ENCODE assay signal across 30 cellular contexts in the genomic region with DNA sequence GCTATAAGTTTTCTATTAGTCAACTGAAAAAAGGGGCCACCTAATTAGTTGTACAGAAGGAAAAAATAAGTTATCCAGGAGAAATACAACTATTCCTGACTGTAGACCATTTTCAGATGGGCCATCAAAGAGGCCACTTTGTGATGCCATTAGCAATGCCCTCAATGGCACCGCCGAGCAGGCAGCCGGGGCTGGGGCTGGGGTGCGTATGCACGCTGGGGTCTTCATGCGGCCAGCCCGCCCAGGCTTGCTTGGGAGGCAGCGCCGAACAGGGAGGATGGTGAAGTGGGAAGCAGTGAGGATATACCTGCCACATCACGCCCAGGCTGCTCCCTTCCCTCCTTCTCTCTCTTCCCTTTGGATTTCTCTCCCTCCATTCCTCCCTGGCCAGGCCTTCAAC.
"Had no signal": no experiment of that assay in that cellular context is flagged by ENCODE, and none has a peak within 500 bp of the region (broad histone marks: within the 10 kb centered on the region; RNA-seq: fewer than 3 reads in every experiment).

No MANE protein-coding gene starts in this region.

- DNase-seq: hippocampal formation; immature natural killer cell; kidney; left colon; left lung; lower lobe of right lung; mammary epithelial cell; mesenchymal stem cell; naive thymus-derived CD8-positive, alpha-beta T cell; nucleus accumbens; pancreas; posterior cingulate gyrus; retina; right cardiac atrium; stimulated activated CD4-positive, alpha-beta T cell treated with anti-CD3 and anti-CD28 coated beads, Interleukin-12 subunit alpha, Interleukin-12 subunit beta, amount 100 ng/mL, for 4 hours; stimulated activated CD4-positive, alpha-beta T cell treated with anti-CD3 and anti-CD28 coated beads, Interleukin-2, amount 100 ng/mL, for 48 hours; stimulated activated CD4-positive, alpha-beta T cell treated with anti-CD3 and anti-CD28 coated beads, Interleukin-4, amount 100 ng/mL, for 4 hours; stimulated activated naive B cell treated with anti-CD40 and anti-IgM and Interleukin-4, amounts not matched to agents 10 μg/mL and 1 μg/mL and 100 μg/mL, for 72 hours; stimulated activated naive CD8-positive, alpha-beta T cell treated with anti-CD3 and anti-CD28 coated beads, Interleukin-15, Interleukin-2, amounts not matched to agents 100 U/mL and 50 U/mL, for 24 hours; stomach; testis; thyroid gland; transverse colon; upper lobe of right lung had no signal

- H3K4me1 ChIP-seq: pancreas had no signal

- H3K9me3 ChIP-seq: pancreas, prostate gland, testis, thyroid gland, transverse colon, upper lobe of right lung had no signal

- H3K4me3 Mint-ChIP-seq: immature natural killer cell; naive thymus-derived CD8-positive, alpha-beta T cell; nephron; neural crest cell; stimulated activated naive B cell treated with anti-CD40 and anti-IgM and Interleukin-4, amounts not matched to agents 10 μg/mL and 1 μg/mL and 100 μg/mL, for 72 hours had no signal

- H3K27ac ChIP-seq: left lung, lower lobe of right lung, pancreas, skin epidermis, stomach, thyroid gland, transverse colon, upper lobe of right lung had no signal

- H3K4me1 Mint-ChIP-seq: neural crest cell had no signal

- H3K27me3 ChIP-seq: left lung, pancreas, stomach, testis, thyroid gland, transverse colon, upper lobe of right lung had no signal

- H3K36me3 ChIP-seq: left lung, lower lobe of right lung, pancreas, prostate gland, stomach, thyroid gland, transverse colon, upper lobe of right lung had no signal

- H3K4me3 ChIP-seq: left lung, lower lobe of right lung, pancreas, prostate gland, skin epidermis, stomach, testis, thyroid gland, transverse colon, upper lobe of right lung had no signal

- H3K27ac Mint-ChIP-seq: naive thymus-derived CD8-positive, alpha-beta T cell; nephron; stimulated activated naive B cell treated with anti-CD40 and anti-IgM and Interleukin-4, amounts not matched to agents 10 μg/mL and 1 μg/mL and 100 μg/mL, for 72 hours had no signal

- FAIRE-seq: islet of Langerhans, kidney, pancreas, urothelium cell line had no signal

- H3K27me3 Mint-ChIP-seq: naive thymus-derived CD8-positive, alpha-beta T cell; stimulated activated naive B cell treated with anti-CD40 and anti-IgM and Interleukin-4, amounts not matched to agents 10 μg/mL and 1 μg/mL and 100 μg/mL, for 72 hours had no signal

- ATAC-seq: left colon; left lung; lower lobe of right lung; naive thymus-derived CD8-positive, alpha-beta T cell; pancreas; right cardiac atrium; stimulated activated naive B cell treated with anti-CD40 and anti-IgM and Interleukin-4, amounts not matched to agents 10 μg/mL and 1 μg/mL and 100 μg/mL, for 72 hours; stimulated activated naive CD8-positive, alpha-beta T cell treated with anti-CD3 and anti-CD28 coated beads, Interleukin-15, Interleukin-2, amounts not matched to agents 100 U/mL and 50 U/mL, for 24 hours; upper lobe of right lung had no signal
